In genomic region chrX:136204571-136204970, GRCh38 we compare ENCODE assay signal across 9 cellular contexts. TPM values are rescaled to one million over a fixed set of nuclear protein-coding genes. Genes with fewer than 3 reads are reported as not detected.
DNase-seq lines count a peak whose midpoint lies in the region; ATAC-seq, FAIRE-seq and TF ChIP-seq lines count a peak whose summit lies in the region.
"Had no signal": no experiment of that assay in that cellular context is flagged by ENCODE, and none has a peak within 500 bp of the region (broad histone marks: within the 10 kb centered on the region; RNA-seq: fewer than 3 reads in every experiment).

No MANE protein-coding gene starts in this region.

- H3K27me3 ChIP-seq in BJ (ENCODE audit: control insufficient read depth, insufficient read depth, low read length) (no peaks in the 10 kb centered on the region), H1 (replicated peaks in 1 of 4; ENCODE audit: control insufficient read depth in 3 of 4, extremely low read depth in 1 of 4, insufficient read depth in 3 of 4, low read length in 3 of 4) (no peaks in the 10 kb centered on the region), mucosa of rectum (ENCODE audit: control insufficient read depth in 2 of 2, insufficient read depth in 2 of 2, low read length in 2 of 2) (peaks cover 0 to 2% of the 10 kb centered on the region in 2 donors)

- H4K20me1 ChIP-seq in H1 (replicated peaks in 1 of 2; ENCODE audit: control insufficient read depth in 1 of 2, insufficient read depth in 2 of 2, low read length in 2 of 2): peaks cover 0 to 2% of the 10 kb centered on the region in 2 experiments

- 68% methylated on average over 2 of the region's 2 CpGs; no CpG with 5 or more reads in 1 of the 2 experiments for WGBS in H1 (ENCODE audit: extremely low coverage in 1 of 2, insufficient coverage in 1 of 2, insufficient read length in 1 of 2, insufficient replicate concordance in 2 of 2, low coverage in 1 of 2, low lambda C conversion rate in 2 of 2, missing lambda C conversion rate in 1 of 2), 2 experiments

- CTCF ChIA-PET in BJ (lab: Yijun Ruan, JAX) (interaction anchor here (3.6 kb wide), 1 partner anchor 34 kb away, joined by 17 read pairs; no protein-coding TSS in a partner anchor), H1 (lab: Charles Lee; ENCODE audit: partially characterized antibody) (interaction anchor here (1.1 kb wide), 1 partner anchor 176 kb away, joined by 4 read pairs; no protein-coding TSS in a partner anchor)

- ATAC-seq in GM18511 (IDR thresholded peaks at IDR 0.05; ENCODE audit: unreplicated experiment): no peak

- FAIRE-seq in H1 (lab: Jason Lieb, UNC) (peak; percentile 48), GM12892 (lab: Jason Lieb, UNC) (no peak), GM19239 (lab: Jason Lieb, UNC) (no peak)

- TF ChIP-seq EP300 in H1 (IDR thresholded peaks at IDR 0.05; ENCODE audit: borderline replicate concordance in 1 of 2, low read depth in 2 of 2, low read length in 2 of 2): no peak

- H4K5ac ChIP-seq in H1 (ENCODE audit: insufficient read length, low read depth, low read length): no peak overlapping the region

- H3K4me3 ChIP-seq in BJ (ENCODE audit: low read depth, low read length) (no peak overlapping the region), H1 (ENCODE audit: extremely low read depth in 1 of 4, insufficient read depth in 2 of 4, low read depth in 3 of 4, low read length in 4 of 4) (no peak overlapping the region), mucosa of rectum (ENCODE audit: low read length in 2 of 2) (no peak overlapping the region)

- no peak overlapping the region for H2BK20ac ChIP-seq in H1 (ENCODE audit: low read length)

- no peak overlapping the region for H3K4ac ChIP-seq in H1 (replicated peaks; ENCODE audit: insufficient read length, low read depth, low read length)

- H3K36me3 ChIP-seq in BJ (ENCODE audit: control insufficient read depth, insufficient read depth, low read length): peaks cover 18% of the 10 kb centered on the region
- peaks cover 0 to 11% (median 0%) of the 10 kb centered on the region in 4 experiments; a peak in 2 of 8 replicates for H3K36me3 ChIP-seq in H1 (ENCODE audit: control insufficient read depth in 2 of 4, insufficient read depth in 4 of 4, low read length in 3 of 4)
- H3K36me3 ChIP-seq in mucosa of rectum (ENCODE audit: control insufficient read depth in 2 of 2, insufficient read depth in 2 of 2, low read length in 2 of 2): no peaks in the 10 kb centered on the region

- H3K56ac ChIP-seq in H1 (replicated peaks; ENCODE audit: insufficient read length, low read depth, low read length): no peak overlapping the region

- no peak overlapping the region for H4K91ac ChIP-seq in H1 (replicated peaks; ENCODE audit: insufficient read length, low read length)

- no peak for TF ChIP-seq CTCF in BJ (IDR thresholded peaks at IDR 0.05; ENCODE audit: insufficient read depth, low read depth, low read length)
- TF ChIP-seq CTCF in H1 (IDR thresholded peaks at IDR 0.05; ENCODE audit: control extremely low read depth in 1 of 3, insufficient read depth in 1 of 3, low read depth in 1 of 3, low read length in 3 of 3): no peak

- no peak overlapping the region for H2BK12ac ChIP-seq in H1 (ENCODE audit: low read depth, low read length)

- no peak overlapping the region for H3K4me2 ChIP-seq in H1 (ENCODE audit: insufficient read depth in 1 of 2, low read depth in 2 of 2, low read length in 2 of 2)

- no peak overlapping the region for H2BK5ac ChIP-seq in H1 (ENCODE audit: low read depth, low read length)

- H3K14ac ChIP-seq in H1 (ENCODE audit: insufficient read length): no peak overlapping the region

- H3K4me1 ChIP-seq in H1 (replicated peaks in 1 of 4; ENCODE audit: control insufficient read depth in 3 of 4, insufficient read depth in 4 of 4, low read length in 3 of 4) (peaks cover 0 to 5% (median 3%) of the 10 kb centered on the region in 4 experiments; a peak in 2 of 7 replicates), mucosa of rectum (ENCODE audit: control insufficient read depth in 2 of 2, insufficient read depth in 2 of 2, low read length in 2 of 2) (peaks cover 0 to 17% of the 10 kb centered on the region in 2 donors)

- no peak overlapping the region for H3K27ac ChIP-seq in H1 (ENCODE audit: low read depth, low read length)
- H3K27ac ChIP-seq in mucosa of rectum (ENCODE audit: low read depth in 2 of 2, low read length in 2 of 2): peak overlapping the region; percentile 38 to 65

- H2BK15ac ChIP-seq in H1 (ENCODE audit: low read length): no peak overlapping the region

- H2BK120ac ChIP-seq in H1 (replicated peaks; ENCODE audit: low read depth, low read length): no peak overlapping the region

- POLR2A ChIA-PET in BJ (lab: Charles Lee): no interaction called here
- POLR2A ChIA-PET in H1 (lab: Charles Lee; ENCODE audit: partially characterized antibody): no interaction called here

- no peak overlapping the region for H2AK5ac ChIP-seq in H1 (ENCODE audit: low read depth, low read length)

- H3K9ac ChIP-seq in H1 (replicated peaks in 1 of 4; ENCODE audit: extremely low read depth in 1 of 4, low read depth in 3 of 4, low read length in 3 of 4) (no peak overlapping the region), mucosa of rectum (ENCODE audit: low read depth in 1 of 2, low read length in 2 of 2) (no peak overlapping the region)

- no peak overlapping the region for H4K8ac ChIP-seq in H1 (ENCODE audit: extremely low read depth, insufficient read depth, low read length)

- H3K79me2 ChIP-seq in H1 (ENCODE audit: control insufficient read depth in 1 of 2, insufficient read depth in 2 of 2, low read length in 2 of 2): no peaks in the 10 kb centered on the region

- H2AFZ ChIP-seq in H1 (ENCODE audit: low read length): no peak overlapping the region

- TF ChIP-seq POLR2A in H1 (IDR thresholded peaks at IDR 0.05; ENCODE audit: control extremely low read depth in 1 of 2, low read depth in 2 of 2, low read length in 2 of 2) (no peak), GM12892 (IDR thresholded peaks at IDR 0.05; ENCODE audit: low read depth, low read length) (no peak)

- no peaks in the 10 kb centered on the region for H3K23me2 ChIP-seq in H1 (ENCODE audit: low read depth, low read length)

- H3K18ac ChIP-seq in H1 (ENCODE audit: extremely low read depth, low read length): no peak overlapping the region

- no peaks in the 10 kb centered on the region for H3K79me1 ChIP-seq in H1 (ENCODE audit: low read depth, low read length)

- peak; percentile 51 for DNase-seq in BJ (ENCODE audit: low read depth)
- DNase-seq in NCI-H226: peak; percentile 29
- DNase-seq in H1 (ENCODE audit: low read depth in 1 of 2, low spot score in 2 of 2): no peak
- DNase-seq in HuH-7 (ENCODE audit: low spot score): no peak
- DNase-seq in GM12892 (ENCODE audit: insufficient read length): no peak
- DNase-seq in GM19239 (ENCODE audit: insufficient read length, low spot score): no peak
- DNase-seq: kidney glomerular epithelial cell had no signal

- no peak overlapping the region for H3K23ac ChIP-seq in H1 (ENCODE audit: insufficient read length)

- H3K9me3 ChIP-seq in H1 (ENCODE audit: insufficient read depth in 2 of 2, low read depth in 1 of 2, low read length in 1 of 2) (no peaks in the 10 kb centered on the region), mucosa of rectum (ENCODE audit: control insufficient read depth in 2 of 2, low read length in 2 of 2) (no peaks in the 10 kb centered on the region)

- no peak for TF ChIP-seq RAD21 in H1 (IDR thresholded peaks at IDR 0.05 in 1 of 2, conservative IDR thresholded peaks at IDR 0.05 in 1 of 2; ENCODE audit: low read depth in 2 of 2, low read length in 2 of 2)

TF ChIP-seq in H1, 55 proteins besides CTCF, POLR2A, EP300 and RAD21:
- no peak for TF ChIP-seq E2F6 (IDR thresholded peaks at IDR 0.05)
- no peak for TF ChIP-seq JUN (IDR thresholded peaks at IDR 0.05; ENCODE audit: low read depth, low read length)
- TF ChIP-seq YY1 (IDR thresholded peaks at IDR 0.05; ENCODE audit: low read depth, low read length): no peak
- no peak for TF ChIP-seq KDM5A (IDR thresholded peaks at IDR 0.05; ENCODE audit: low read length)
- TF ChIP-seq ZNF274 (IDR thresholded peaks at IDR 0.05; ENCODE audit: borderline replicate concordance, extremely low read depth, low read length): no peak
- TF ChIP-seq RXRA (IDR thresholded peaks at IDR 0.05; ENCODE audit: insufficient read depth, low read depth, low read length): no peak

RNA-seq across cellular contexts. Expression of gene MAP7D3, which starts 46.6 kb away (rescaled TPM):
- polyA plus RNA-seq in BJ (2011; rRNA removed): 15.7 and 17.5 TPM in 2 replicates
- 13.1 and 13.3 TPM in 2 replicates for polyA minus RNA-seq in BJ (2011; rRNA and poly(A)+ RNA removed)
- 19.2 and 19.6 TPM in 2 replicates for total RNA-seq in H1 (2021; fragmentation: NEBNext Ultra II Directional; extraction: Animal tissue kit (Norgen Biotek cat#: 25700))
- polyA plus RNA-seq in H1 (2011; rRNA removed): 3.8 and 4.8 TPM in 2 replicates
- 7.0 TPM for polyA plus RNA-seq in H1 (2011; cell fraction: cytosol; rRNA removed)
- polyA plus RNA-seq in H1 (2011; cell fraction: nucleus; rRNA removed): 9.9 TPM
- polyA plus RNA-seq in H1 (2012, experiment 1 of 2): 12.2 to 21.1 TPM (median 13.1 TPM) in 4 replicates
- 1.2 TPM for polyA plus RNA-seq in H1 (2012, experiment 2 of 2)
- polyA plus RNA-seq in H1 (2013, experiment 1 of 2): 38.0 TPM
- 36.9 TPM for polyA plus RNA-seq in H1 (2013, experiment 2 of 2)
- 9.5 and 10.1 TPM in 2 replicates for polyA minus RNA-seq in H1 (2011; rRNA and poly(A)+ RNA removed)
- polyA minus RNA-seq in H1 (2011; cell fraction: cytosol; rRNA and poly(A)+ RNA removed): 6.6 TPM
- polyA minus RNA-seq in H1 (2011; cell fraction: nucleus; rRNA and poly(A)+ RNA removed): 15.8 TPM
- 10.8 TPM for polyA plus RNA-seq in GM12892 (2012; ENCODE audit: missing spikeins)

RNA-seq across cellular contexts. Expression of gene FHL1, which starts 57.2 kb away (rescaled TPM):
- polyA plus RNA-seq in BJ (2011; rRNA removed): 1,198 and 1,251 TPM in 2 replicates
- 745 and 1,379 TPM in 2 replicates for polyA minus RNA-seq in BJ (2011; rRNA and poly(A)+ RNA removed)
- 56.5 and 57.1 TPM in 2 replicates for total RNA-seq in H1 (2021; fragmentation: NEBNext Ultra II Directional; extraction: Animal tissue kit (Norgen Biotek cat#: 25700))
- 37.1 and 45.0 TPM in 2 replicates for polyA plus RNA-seq in H1 (2011; rRNA removed)
- 49.7 TPM for polyA plus RNA-seq in H1 (2011; cell fraction: cytosol; rRNA removed)
- 47.7 TPM for polyA plus RNA-seq in H1 (2011; cell fraction: nucleus; rRNA removed)
- polyA plus RNA-seq in H1 (2012, experiment 1 of 2): 38.0 to 52.7 TPM (median 49.9 TPM) in 4 replicates
- polyA plus RNA-seq in H1 (2012, experiment 2 of 2): 24.8 TPM
- polyA plus RNA-seq in H1 (2013, experiment 1 of 2): 32.7 TPM
- polyA plus RNA-seq in H1 (2013, experiment 2 of 2): 33.7 TPM
- 115 and 129 TPM in 2 replicates for polyA minus RNA-seq in H1 (2011; rRNA and poly(A)+ RNA removed)
- polyA minus RNA-seq in H1 (2011; cell fraction: cytosol; rRNA and poly(A)+ RNA removed): 29.1 TPM
- polyA minus RNA-seq in H1 (2011; cell fraction: nucleus; rRNA and poly(A)+ RNA removed): 29.4 TPM
- polyA plus RNA-seq in GM12892 (2012; ENCODE audit: missing spikeins): 5.4 TPM

Comparison
In these comparisons a context has a peak if more than half of its experiments do, and no peak if none do; other contexts are left out.
1. DNase-seq: peak in BJ (single experiment) and NCI-H226 (single experiment); none in H1 (0 of 2), HuH-7 (single experiment), GM12892 (single experiment) and GM19239 (single experiment).
2. RNA of gene FHL1, which starts 57.2 kb away (polyA plus RNA-seq): 1,198 to 1,251 TPM in BJ; 24.8 to 52.7 TPM in H1; every median in the first group is over 10 times any median in the second.